Comparison of ENCODE assay signal across 15 cellular contexts in the genomic region with DNA sequence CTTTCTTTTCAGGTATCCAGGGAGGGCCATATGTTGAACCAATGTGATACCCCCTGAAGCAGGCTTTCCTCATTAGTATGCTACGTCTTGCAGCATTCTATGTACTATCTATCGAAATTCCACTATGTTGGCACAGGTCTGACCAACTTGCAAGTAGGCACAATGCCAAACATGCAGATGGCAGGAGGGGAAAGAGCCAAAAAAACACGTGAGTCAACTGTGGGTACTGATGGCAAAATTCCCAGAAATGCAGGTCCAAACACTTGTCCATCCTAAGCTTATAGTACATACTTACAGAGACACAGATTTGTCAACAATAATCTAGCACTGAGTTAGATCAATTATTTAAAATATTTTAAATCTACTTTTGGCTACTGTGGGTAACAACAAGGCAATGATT.
DNase-seq lines count a peak whose midpoint lies in the region; ATAC-seq and TF ChIP-seq lines count a peak whose summit lies in the region.
"Had no signal": no experiment of that assay in that cellular context is flagged by ENCODE, and none has a peak within 500 bp of the region (broad histone marks: within the 10 kb centered on the region; RNA-seq: fewer than 3 reads in every experiment).

No MANE protein-coding gene starts in this region.

- H3K9me3 ChIP-seq in breast epithelium (peaks cover 0 to 10% of the 10 kb centered on the region in 2 donors), esophagus squamous epithelium (peaks cover 0 to 9% (median 0%) of the 10 kb centered on the region in 3 donors), left lung (peaks cover 0 to 24% of the 10 kb centered on the region in 2 donors)
- H3K9me3 ChIP-seq: A549, transverse colon had no signal

- CTCF ChIA-PET in MCF 10A (lab: Yijun Ruan, JAX) = interaction anchor here (0.6 kb wide), 1 partner anchor 427 kb away, joined by 3 read pairs; no protein-coding TSS in a partner anchor

- no peak for ATAC-seq in left lung
- ATAC-seq: A549 had no signal

- H3K9me3 Mint-ChIP-seq in MCF 10A (ENCODE audit: unreplicated experiment) = peaks cover 14% of the 10 kb centered on the region

- TF ChIP-seq POLR2A in breast epithelium (IDR thresholded peaks at IDR 0.05) = no peak
- no peak for TF ChIP-seq POLR2A in esophagus squamous epithelium (IDR thresholded peaks at IDR 0.05)

- H3K4me3 Mint-ChIP-seq in MCF 10A (ENCODE audit: unreplicated experiment) = no peak overlapping the region
- H3K4me3 Mint-ChIP-seq: HFFc6, neural progenitor cell had no signal

- H3K4me3 ChIP-seq in breast epithelium = no peak overlapping the region
- no peak overlapping the region for H3K4me3 ChIP-seq in epithelial cell of esophagus (ENCODE audit: low read length)
- no peak overlapping the region for H3K4me3 ChIP-seq in esophagus squamous epithelium
- H3K4me3 ChIP-seq in left lung = no peak overlapping the region
- H3K4me3 ChIP-seq: A549, neural progenitor cell, transverse colon had no signal

- intact Hi-C loops in MCF 10A (cut with micrococcal nuclease) = no loop called here
- intact Hi-C loops in breast epithelium (cut with DNase I; ENCODE audit: low total_unique reads) = no loop called here
- intact Hi-C loops in esophagus squamous epithelium (cut with DNase I) = no loop called here
- intact Hi-C loops in left lung (cut with DNase I) = no loop called here

- no peaks in the 10 kb centered on the region for H3K36me3 Mint-ChIP-seq in MCF 10A (ENCODE audit: insufficient read depth, unreplicated experiment)
- H3K36me3 Mint-ChIP-seq: neural progenitor cell had no signal

- no TSS peak for BruUV-seq in MCF 10A (replicated peaks; lab: Mats Ljungman, UMichigan)

- DNase-seq in MCF 10A (ENCODE audit: unreplicated experiment) (peak; percentile 99), breast epithelium (ENCODE audit: low spot score in 2 of 2) (no peak), NCI-H69 (lab: John Stamatoyannopoulos, UW) (peak; percentile 89), epithelial cell of esophagus (ENCODE audit: low read depth) (peak; percentile 97), smooth muscle cell of the brain vasculature (ENCODE audit: low read depth, low spot score) (peak; percentile 2), esophagus squamous epithelium (lab: John Stamatoyannopoulos, UW) (no peak), HuH-7 (ENCODE audit: low spot score) (no peak), left lung (no peak)
- DNase-seq: activated T-cell treated with anti-CD3 and anti-CD28 coated beads, Interleukin-2, amount 50 U/mL, for 1 hour; HFFc6; NCI-H510A; transverse colon had no signal

- H3K36me3 ChIP-seq in breast epithelium (no peaks in the 10 kb centered on the region), esophagus squamous epithelium (no peaks in the 10 kb centered on the region), left lung (no peaks in the 10 kb centered on the region)
- H3K36me3 ChIP-seq: neural progenitor cell, transverse colon had no signal

- H3K27ac ChIP-seq in breast epithelium (no peak overlapping the region), esophagus squamous epithelium (no peak overlapping the region), left lung (no peak overlapping the region)
- H3K27ac ChIP-seq: A549, HL-60, neural progenitor cell, transverse colon had no signal

- WGBS in esophagus squamous epithelium, 2 donors = 15 to 27% methylated on average over 3 of the region's 3 CpGs

- H3K27ac Mint-ChIP-seq in MCF 10A (ENCODE audit: low read depth, unreplicated experiment) = no peak overlapping the region
- H3K27ac Mint-ChIP-seq: HFFc6, neural progenitor cell had no signal

- POLR2A ChIA-PET in MCF 10A (lab: Yijun Ruan, JAX) = interaction anchor here (0.6 to 1.0 kb wide), 3 partner anchors 14 to 1817 kb away, joined by 3 to 4 read pairs (median 4); no protein-coding TSS in a partner anchor

- no peak for TF ChIP-seq CTCF in MCF 10A (IDR thresholded peaks at IDR 0.05; ENCODE audit: unreplicated experiment)
- TF ChIP-seq CTCF in breast epithelium (IDR thresholded peaks at IDR 0.05) = no peak
- no peak for TF ChIP-seq CTCF in epithelial cell of esophagus (IDR thresholded peaks at IDR 0.05; ENCODE audit: insufficient read depth, low read depth, low read length, missing control alignments)
- no peak for TF ChIP-seq CTCF in esophagus squamous epithelium (IDR thresholded peaks at IDR 0.05)
- no peak for TF ChIP-seq CTCF in left lung (IDR thresholded peaks at IDR 0.05)

- no peaks in the 10 kb centered on the region for H3K27me3 Mint-ChIP-seq in MCF 10A (ENCODE audit: insufficient read depth, unreplicated experiment)

- H3K27me3 ChIP-seq in breast epithelium = no peaks in the 10 kb centered on the region
- no peaks in the 10 kb centered on the region for H3K27me3 ChIP-seq in esophagus squamous epithelium
- no peaks in the 10 kb centered on the region for H3K27me3 ChIP-seq in left lung
- H3K27me3 ChIP-seq: neural progenitor cell, transverse colon had no signal

- H3K4me1 Mint-ChIP-seq in MCF 10A (ENCODE audit: insufficient read depth, unreplicated experiment) = peaks cover 16% of the 10 kb centered on the region

- H3K4me1 ChIP-seq in breast epithelium (no peaks in the 10 kb centered on the region), esophagus squamous epithelium (peaks cover 0 to 27% (median 4%) of the 10 kb centered on the region in 3 donors), left lung (no peaks in the 10 kb centered on the region)
- H3K4me1 ChIP-seq: A549, transverse colon had no signal

Comparison
In these comparisons a context has a peak if more than half of its experiments do, and no peak if none do; other contexts are left out.
1. DNase-seq: peak in MCF 10A (single experiment), NCI-H69 (single experiment), epithelial cell of esophagus (single experiment) and smooth muscle cell of the brain vasculature (single experiment); none in breast epithelium (0 of 2), esophagus squamous epithelium (single experiment), HuH-7 (single experiment) and left lung (0 of 2).